8 cellular contexts compared by ENCODE assay signal in genomic region chr9:131008909-131009618, GRCh38.
A peak's percentile ranks its signal among the peaks of the same experiment; 100 is the strongest.
DNase-seq lines count a peak whose midpoint lies in the region; TF ChIP-seq lines count a peak whose summit lies in the region.

TSS of gene LAMC3 (plus strand) at chr9:131009174. CDS start at chr9:131009215, 41 bp downstream.

- H3K4me3 ChIP-seq in foreskin fibroblast (ENCODE audit: low read depth in 1 of 2, low read length in 2 of 2) (peak within 1 kb of the TSS in 1 of 2 donors; percentile 47), rectal smooth muscle tissue (ENCODE audit: low read length) (peak within 1 kb of the TSS; percentile 36)

- DNase-seq in NCI-H82 treated with DMSO at 0.1 percent for 48 hours (lab: John Stamatoyannopoulos, UW; ENCODE audit: unreplicated experiment), result peak; percentile 28
- peak in 1 of 2 donors; percentile 53 for DNase-seq in foreskin fibroblast
- DNase-seq in NOMO-1 treated with DMSO at 0.1 percent for 48 hours (lab: John Stamatoyannopoulos, UW; ENCODE audit: unreplicated experiment), result no peak
- DNase-seq in NOMO-1 treated with dmso at 0.1 percent for 144 hours (lab: John Stamatoyannopoulos, UW; ENCODE audit: unreplicated experiment), result no peak
- DNase-seq in cerebellar cortex (ENCODE audit: low spot score), result no peak
- DNase-seq in DMS153 treated with DMSO at 0.1 percent for 48 hours (lab: John Stamatoyannopoulos, UW; ENCODE audit: unreplicated experiment), result no peak

- no peak within 1 kb of the TSS for H3K9ac ChIP-seq in rectal smooth muscle tissue (ENCODE audit: low read length)

- H3K27ac ChIP-seq in rectal smooth muscle tissue (ENCODE audit: low read depth, low read length), result no peak within 1 kb of the TSS

- H3K4me1 ChIP-seq in rectal smooth muscle tissue (ENCODE audit: control insufficient read depth, insufficient read depth, low read length), result no peaks in the 10 kb centered on the region

- peak; percentile 22; the same call in 1 of the 3 replicates for TF ChIP-seq CTCF in GM12872 (IDR thresholded peaks at IDR 0.05; ENCODE audit: insufficient read depth, low read depth, low read length)
- peak; percentile 21 for TF ChIP-seq CTCF in foreskin fibroblast (IDR thresholded peaks at IDR 0.05; ENCODE audit: low read depth, low read length)

- peaks cover 3% of the 10 kb centered on the region for H3K27me3 ChIP-seq in rectal smooth muscle tissue (ENCODE audit: control insufficient read depth, insufficient read depth, low read length)

- H3K36me3 ChIP-seq in rectal smooth muscle tissue (ENCODE audit: control insufficient read depth, insufficient read depth, low read length), result no peaks in the 10 kb centered on the region
